Comparison of ENCODE assay signal across 1 cellular context in genomic region chr10:72364239-72364777, GRCh38.
A peak's percentile ranks its signal among the peaks of the same experiment; 100 is the strongest.
TF ChIP-seq lines count a peak whose summit lies in the region.

No MANE protein-coding gene starts in this region.

TF ChIP-seq in HepG2, 621 proteins besides CTCF, POLR2A, EP300 and RAD21 (continued from another document and continues in another):
- no peak for TF ChIP-seq NFAT5 (CRISPR knock-in tag; IDR thresholded peaks at IDR 0.05)
- TF ChIP-seq GZF1 (CRISPR knock-in tag; IDR thresholded peaks at IDR 0.05) = peak; percentile 47; the same call in 1 of the 2 replicates
- 0 out of 2 replicates have a peak, but pooled peaks have one; percentile 52 for TF ChIP-seq ZNF598 (CRISPR knock-in tag; IDR thresholded peaks at IDR 0.05; ENCODE audit: borderline replicate concordance)
- TF ChIP-seq IKZF4 (CRISPR knock-in tag; IDR thresholded peaks at IDR 0.05; ENCODE audit: borderline replicate concordance, low read depth, not compliant biosample characterization) = peak; percentile 39
- no peak for TF ChIP-seq TCF12 (IDR thresholded peaks at IDR 0.05)
- TF ChIP-seq TCF12 (CRISPR knock-in tag; IDR thresholded peaks at IDR 0.05) = 0 out of 2 replicates have a peak, but pooled peaks have one; percentile 25
- TF ChIP-seq ZNF687 (CRISPR knock-in tag; IDR thresholded peaks at IDR 0.05) = peak; percentile 61; the same call in 1 of the 2 replicates
- TF ChIP-seq HIVEP1 (CRISPR knock-in tag; IDR thresholded peaks at IDR 0.05) = no peak
- no peak for TF ChIP-seq IRF1 (CRISPR knock-in tag; IDR thresholded peaks at IDR 0.05; ENCODE audit: low read depth)
- TF ChIP-seq ZNF280D (CRISPR knock-in tag; IDR thresholded peaks at IDR 0.05) = peak; percentile 60; the same call in 1 of the 2 replicates
- no peak for TF ChIP-seq ZSCAN20 (CRISPR knock-in tag; IDR thresholded peaks at IDR 0.05; ENCODE audit: borderline replicate concordance)
- TF ChIP-seq RARG (CRISPR knock-in tag; IDR thresholded peaks at IDR 0.05; ENCODE audit: low read depth) = no peak
- TF ChIP-seq ADNP (CRISPR knock-in tag; IDR thresholded peaks at IDR 0.05) = no peak
- TF ChIP-seq ZNF407 (CRISPR knock-in tag; IDR thresholded peaks at IDR 0.05; ENCODE audit: not compliant biosample characterization) = no peak
- no peak for TF ChIP-seq HMGXB3 (CRISPR knock-in tag; IDR thresholded peaks at IDR 0.05; ENCODE audit: borderline replicate concordance)
- no peak for TF ChIP-seq ZFP37 (CRISPR knock-in tag; IDR thresholded peaks at IDR 0.05; ENCODE audit: borderline replicate concordance)
- 0 out of 2 replicates have a peak, but pooled peaks have one; percentile 20 for TF ChIP-seq HOMEZ (CRISPR knock-in tag; IDR thresholded peaks at IDR 0.05; ENCODE audit: low read depth)
- no peak for TF ChIP-seq ZNF446 (CRISPR knock-in tag; IDR thresholded peaks at IDR 0.05)
- no peak for TF ChIP-seq ZNF317 (CRISPR knock-in tag; IDR thresholded peaks at IDR 0.05)
